Comparison of ENCODE assay signal across 18 cellular contexts in genomic region chr20:43988867-43989266, GRCh38.
DNase-seq lines count a peak whose midpoint lies in the region; ATAC-seq lines count a peak whose summit lies in the region.
"Had no signal": no experiment of that assay in that cellular context is flagged by ENCODE, and none has a peak within 500 bp of the region (broad histone marks: within the 10 kb centered on the region; RNA-seq: fewer than 3 reads in every experiment).

No MANE protein-coding gene starts in this region.

- no peak overlapping the region for H3K27ac Mint-ChIP-seq in activated T-cell treated with anti-CD3 and anti-CD28 coated beads, Interleukin-2, amount 50 U/mL, for 72 hours
- H3K27ac Mint-ChIP-seq: activated naive CD4-positive, alpha-beta T cell treated with anti-CD3 and anti-CD28 coated beads for 36 hours; natural killer cell; progenitor cell of endocrine pancreas; type B pancreatic cell had no signal

- intact Hi-C loops in Right ventricle myocardium superior (cut with DNase I) = no loop called here

- H3K4me1 Mint-ChIP-seq in activated T-cell treated with anti-CD3 and anti-CD28 coated beads, Interleukin-2, amount 50 U/mL, for 72 hours (ENCODE audit: low read depth) = peaks cover 46% of the 10 kb centered on the region

- H3K36me3 Mint-ChIP-seq in activated T-cell treated with anti-CD3 and anti-CD28 coated beads, Interleukin-2, amount 50 U/mL, for 72 hours (ENCODE audit: insufficient read depth in 2 of 2) = peaks cover 2 to 10% of the 10 kb centered on the region in 2 donors
- H3K36me3 Mint-ChIP-seq: type B pancreatic cell had no signal

- no peak for DNase-seq in activated T-cell treated with anti-CD3 and anti-CD28 coated beads, Interleukin-2, amount 50 U/mL, for 72 hours
- DNase-seq in activated T-cell treated with anti-CD3 and anti-CD28 coated beads for 4 hours (no peak), RKO (ENCODE audit: low spot score) (peak; percentile 23), fibroblast of gingiva (ENCODE audit: low read depth) (peak; percentile 20), stromal cell of bone marrow (ENCODE audit: low read depth) (peak; percentile 13), cortex of kidney (lab: John Stamatoyannopoulos, UW) (no peak), Right ventricle myocardium superior (no peak)
- DNase-seq in activated CD4-positive, alpha-beta T cell treated with anti-CD3 and anti-CD28 coated beads, Interleukin-2, amount 50 U/mL, for 48 hours = no peak
- DNase-seq: activated CD8-positive, alpha-beta memory T cell treated with anti-CD3 and anti-CD28 coated beads, Interleukin-2, amount 50 U/mL, for 4 hours; lower lobe of right lung; natural killer cell; NCI-H187 treated with DMSO at 0.1 percent for 48 hours; NCI-H510A had no signal

- no peaks in the 10 kb centered on the region for H3K9me3 Mint-ChIP-seq in activated T-cell treated with anti-CD3 and anti-CD28 coated beads, Interleukin-2, amount 50 U/mL, for 72 hours
- H3K9me3 Mint-ChIP-seq: natural killer cell, type B pancreatic cell had no signal

- no peaks in the 10 kb centered on the region for H3K27me3 Mint-ChIP-seq in activated T-cell treated with anti-CD3 and anti-CD28 coated beads, Interleukin-2, amount 50 U/mL, for 72 hours (ENCODE audit: low read depth)
- H3K27me3 Mint-ChIP-seq: progenitor cell of endocrine pancreas had no signal

- no peak overlapping the region for H3K4me3 Mint-ChIP-seq in activated T-cell treated with anti-CD3 and anti-CD28 coated beads, Interleukin-2, amount 50 U/mL, for 72 hours
- H3K4me3 Mint-ChIP-seq: activated naive CD4-positive, alpha-beta T cell treated with anti-CD3 and anti-CD28 coated beads for 36 hours; natural killer cell; type B pancreatic cell had no signal

- ATAC-seq in activated T-cell treated with anti-CD3 and anti-CD28 coated beads, Interleukin-2, amount 50 U/mL, for 72 hours (replicated peaks in 1 of 2) = peak; percentile 11 to 32
- ATAC-seq in Right ventricle myocardium superior (ENCODE audit: poor library complexity) = no peak
- ATAC-seq: gastroesophageal sphincter, HCT116, lower lobe of right lung, natural killer cell had no signal

Comparison
In these comparisons a context has a peak if more than half of its experiments do, and no peak if none do; other contexts are left out.
1. DNase-seq: peak in RKO (single experiment), fibroblast of gingiva (single experiment) and stromal cell of bone marrow (single experiment); none in activated T-cell treated with anti-CD3 and anti-CD28 coated beads, Interleukin-2, amount 50 U/mL, for 72 hours (0 of 2), activated T-cell treated with anti-CD3 and anti-CD28 coated beads for 4 hours (single experiment), activated CD4-positive, alpha-beta T cell treated with anti-CD3 and anti-CD28 coated beads, Interleukin-2, amount 50 U/mL, for 48 hours (0 of 2), cortex of kidney (single experiment) and Right ventricle myocardium superior (single experiment).